Comparison of ENCODE assay signal across 38 cellular contexts in the genomic region with DNA sequence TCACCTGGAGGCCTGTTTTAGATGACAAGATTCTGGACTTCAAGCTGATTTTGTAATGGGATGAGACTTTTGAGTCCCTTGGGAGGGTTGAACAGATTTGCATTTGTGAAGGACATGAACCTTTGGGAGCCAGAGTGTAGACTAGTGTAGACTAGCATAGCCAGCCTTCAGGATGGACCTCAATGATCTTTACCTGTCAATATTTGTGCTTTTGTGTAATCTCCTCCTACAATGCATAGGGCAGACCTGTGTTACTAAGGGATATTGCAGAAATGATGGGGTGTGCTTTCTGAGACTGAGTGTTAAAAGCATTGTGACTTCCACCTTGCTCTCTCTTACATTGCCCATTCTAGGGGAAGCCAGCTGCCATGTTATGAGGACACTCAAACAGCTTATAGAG. TPM values are rescaled to one million over a fixed set of nuclear protein-coding genes. Genes with fewer than 3 reads are reported as not detected.
"Had no signal": no experiment of that assay in that cellular context is flagged by ENCODE, and none has a peak within 500 bp of the region (broad histone marks: within the 10 kb centered on the region; RNA-seq: fewer than 3 reads in every experiment).

No MANE protein-coding gene starts in this region.

- H3K36me3 Mint-ChIP-seq: activated CD4-positive, alpha-beta memory T cell treated with anti-CD3 and anti-CD28 coated beads for 36 hours; activated naive CD4-positive, alpha-beta T cell treated with anti-CD3 and anti-CD28 coated beads, Interleukin-2, amount 50 U/mL, for 24 hours; brain had no signal

- H3K9me3 ChIP-seq: ascending aorta had no signal

- H3K4me3 Mint-ChIP-seq: activated B cell treated with CpG ODN at 0.5 μM for 24 hours; activated CD4-positive, alpha-beta memory T cell treated with anti-CD3 and anti-CD28 coated beads for 36 hours; activated CD4-positive, alpha-beta T cell treated with anti-CD3 and anti-CD28 coated beads, Interleukin-2, amount 10 ng/mL, durations not matched to agents 24 days and 14 days; activated CD8-positive, alpha-beta T cell treated with anti-CD3 and anti-CD28 coated beads for 36 hours; activated naive CD4-positive, alpha-beta T cell treated with anti-CD3 and anti-CD28 coated beads, Interleukin-2, amount 10 ng/mL, durations not matched to agents 7 days and 5 days; activated naive CD4-positive, alpha-beta T cell treated with anti-CD3 and anti-CD28 coated beads, Interleukin-2, amount 50 U/mL, for 24 hours; activated naive CD8-positive, alpha-beta T cell; activated naive CD8-positive, alpha-beta T cell treated with anti-CD3 and anti-CD28 coated beads, Interleukin-2, amount 10 ng/mL, durations not matched to agents 7 days and 5 days; activated naive CD8-positive, alpha-beta T cell treated with anti-CD3 and anti-CD28 coated beads, Interleukin-2, amount 50 U/mL, for 24 hours; activated T-cell treated with anti-CD3 and anti-CD28 coated beads, Interleukin-2, amount 50 U/mL, for 4 hours; activated T-cell treated with anti-CD3 and anti-CD28 coated beads, Interleukin-2, amount 50 U/mL, for 72 hours; activated T-helper 1 cell treated with anti-CD3 and anti-CD28 coated beads, Interleukin-12 subunit alpha, Interleukin-12 subunit beta, Interleukin-2, Interleukin-4 antibody, amounts not matched to agents 30 ng/mL and 10 ng/mL and 1 ng/mL, durations not matched to agents 14 hours and 24 hours and 36 hours; activated T-helper 17 cell treated with anti-CD3 and anti-CD28 coated beads, Interleukin-2, amount 50 U/mL, for 72 hours; brain; central memory CD8-positive, alpha-beta T cell; T-helper 1 cell treated with Interleukin-12 subunit alpha and Interleukin-12 subunit beta and Interleukin-4 antibody, amounts not matched to agents 30 μg/mL and 1 μg/mL, for 36 hours; T-helper 2 cell treated with Interferon-gamma antibody and Interleukin-4, amounts not matched to agents 5 μg/mL and 100 μg/mL, for 36 hours had no signal

- H3K4me3 ChIP-seq: ascending aorta, cardiac muscle cell had no signal

- H3K36me3 ChIP-seq: ascending aorta, cardiac muscle cell had no signal

- ATAC-seq: activated CD8-positive, alpha-beta T cell treated with anti-CD3 and anti-CD28 coated beads for 36 hours; activated naive CD8-positive, alpha-beta T cell treated with anti-CD3 and anti-CD28 coated beads, Interleukin-2, amount 50 U/mL, for 24 hours; activated T-cell treated with anti-CD3 and anti-CD28 coated beads, Interleukin-2, amount 50 U/mL, for 4 hours; activated T-cell treated with anti-CD3 and anti-CD28 coated beads, Interleukin-2, amount 50 U/mL, for 72 hours; activated T-helper 17 cell treated with anti-CD3 and anti-CD28 coated beads, Interleukin-2, amount 50 U/mL, for 72 hours had no signal

- DNase-seq: activated B cell treated with CpG ODN at 0.5 μM for 24 hours; activated CD4-positive, alpha-beta memory T cell treated with anti-CD3 and anti-CD28 coated beads for 36 hours; activated CD4-positive, alpha-beta T cell treated with anti-CD3 and anti-CD28 coated beads for 4 hours; activated CD4-positive, alpha-beta T cell treated with anti-CD3 and anti-CD28 coated beads, Interleukin-2, amount 10 ng/mL, durations not matched to agents 24 days and 14 days; activated CD4-positive, alpha-beta T cell treated with anti-CD3 and anti-CD28 coated beads, Interleukin-2, amount 50 U/mL, for 1 hour; activated CD4-positive, alpha-beta T cell treated with anti-CD3 and anti-CD28 coated beads, Interleukin-2, amount 50 U/mL, for 4 hours; activated CD4-positive, CD25-positive, alpha-beta regulatory T cell treated with anti-CD3 and anti-CD28 coated beads, Interleukin-2, amount 50 U/mL, for 72 hours; activated CD8-positive, alpha-beta memory T cell treated with anti-CD3 and anti-CD28 coated beads, Interleukin-2, amount 50 U/mL, for 4 hours; activated CD8-positive, alpha-beta T cell treated with anti-CD3 and anti-CD28 coated beads for 36 hours; activated effector memory CD4-positive, alpha-beta T cell treated with anti-CD3 and anti-CD28 coated beads, Interleukin-2, amount 50 U/mL, for 16 hours; activated gamma-delta T cell treated with Interleukin-2 at 50 U/mL for 16 hours; activated naive CD4-positive, alpha-beta T cell; activated naive CD4-positive, alpha-beta T cell treated with anti-CD3 and anti-CD28 coated beads, Interleukin-2, amount 10 ng/mL, durations not matched to agents 7 days and 5 days; activated naive CD8-positive, alpha-beta T cell treated with anti-CD3 and anti-CD28 coated beads, Interleukin-2, amount 10 ng/mL, durations not matched to agents 7 days and 5 days; activated naive CD8-positive, alpha-beta T cell treated with anti-CD3 and anti-CD28 coated beads, Interleukin-2, amount 50 U/mL, for 24 hours; activated T-cell treated with anti-CD3 and anti-CD28 coated beads for 4 hours; activated T-cell treated with anti-CD3 and anti-CD28 coated beads, Interleukin-2, amount 50 U/mL, for 1 hour; activated T-cell treated with anti-CD3 and anti-CD28 coated beads, Interleukin-2, amount 50 U/mL, for 4 hours; activated T-cell treated with anti-CD3 and anti-CD28 coated beads, Interleukin-2, amount 50 U/mL, for 72 hours; amygdala; anterior cingulate cortex; caudate nucleus; cerebellar nuclear complex; T-helper 1 cell; T-helper 2 cell; T-helper 9 cell had no signal

- H3K4me1 ChIP-seq: ascending aorta had no signal

- H3K4me1 Mint-ChIP-seq: brain had no signal

- H3K9me3 Mint-ChIP-seq: activated B cell treated with CpG ODN at 0.5 μM for 24 hours; activated CD4-positive, alpha-beta memory T cell treated with anti-CD3 and anti-CD28 coated beads for 36 hours; activated CD8-positive, alpha-beta T cell treated with anti-CD3 and anti-CD28 coated beads for 36 hours; activated naive CD4-positive, alpha-beta T cell treated with anti-CD3 and anti-CD28 coated beads, Interleukin-2, amount 50 U/mL, for 24 hours; activated naive CD8-positive, alpha-beta T cell treated with anti-CD3 and anti-CD28 coated beads, Interleukin-2, amount 50 U/mL, for 24 hours; activated T-cell treated with anti-CD3 and anti-CD28 coated beads, Interleukin-2, amount 50 U/mL, for 4 hours; activated T-cell treated with anti-CD3 and anti-CD28 coated beads, Interleukin-2, amount 50 U/mL, for 72 hours; activated T-helper 17 cell treated with anti-CD3 and anti-CD28 coated beads, Interleukin-2, amount 50 U/mL, for 72 hours; central memory CD8-positive, alpha-beta T cell had no signal

- H3K27me3 ChIP-seq: ascending aorta, cardiac muscle cell had no signal

- H3K27ac ChIP-seq: ascending aorta, cardiac muscle cell, VCaP had no signal

- H3K27ac Mint-ChIP-seq: activated B cell treated with CpG ODN at 0.5 μM for 24 hours; activated CD4-positive, alpha-beta memory T cell treated with anti-CD3 and anti-CD28 coated beads for 36 hours; activated CD4-positive, alpha-beta T cell treated with anti-CD3 and anti-CD28 coated beads, Interleukin-2, amount 10 ng/mL, durations not matched to agents 24 days and 14 days; activated CD8-positive, alpha-beta T cell treated with anti-CD3 and anti-CD28 coated beads for 36 hours; activated naive CD4-positive, alpha-beta T cell treated with anti-CD3 and anti-CD28 coated beads, Interleukin-2, amount 10 ng/mL, durations not matched to agents 7 days and 5 days; activated naive CD4-positive, alpha-beta T cell treated with anti-CD3 and anti-CD28 coated beads, Interleukin-2, amount 50 U/mL, for 24 hours; activated naive CD8-positive, alpha-beta T cell; activated naive CD8-positive, alpha-beta T cell treated with anti-CD3 and anti-CD28 coated beads, Interleukin-2, amount 10 ng/mL, durations not matched to agents 7 days and 5 days; activated naive CD8-positive, alpha-beta T cell treated with anti-CD3 and anti-CD28 coated beads, Interleukin-2, amount 50 U/mL, for 24 hours; activated T-cell treated with anti-CD3 and anti-CD28 coated beads, Interleukin-2, amount 50 U/mL, for 72 hours; activated T-helper 1 cell treated with anti-CD3 and anti-CD28 coated beads, Interleukin-12 subunit alpha, Interleukin-12 subunit beta, Interleukin-2, Interleukin-4 antibody, amounts not matched to agents 30 ng/mL and 10 ng/mL and 1 ng/mL, durations not matched to agents 14 hours and 24 hours and 36 hours; activated T-helper 17 cell treated with anti-CD3 and anti-CD28 coated beads, Interleukin-2, amount 50 U/mL, for 72 hours; brain; T-helper 1 cell treated with Interleukin-12 subunit alpha and Interleukin-12 subunit beta and Interleukin-4 antibody, amounts not matched to agents 30 μg/mL and 1 μg/mL, for 36 hours; T-helper 2 cell treated with Interferon-gamma antibody and Interleukin-4, amounts not matched to agents 5 μg/mL and 100 μg/mL, for 36 hours had no signal

- H3K27me3 Mint-ChIP-seq: activated B cell treated with CpG ODN at 0.5 μM for 24 hours; activated naive CD4-positive, alpha-beta T cell treated with anti-CD3 and anti-CD28 coated beads, Interleukin-2, amount 50 U/mL, for 24 hours; activated T-helper 17 cell treated with anti-CD3 and anti-CD28 coated beads, Interleukin-2, amount 50 U/mL, for 72 hours had no signal

RNA-seq across cellular contexts. Expression of a gene that starts 21.4 kb away (rescaled TPM):
- total RNA-seq: bronchial epithelial cell had no signal

RNA-seq across cellular contexts. Expression of a gene that starts 46.4 kb away (rescaled TPM):
- total RNA-seq: activated CD4-positive, alpha-beta T cell treated with anti-CD3 and anti-CD28 coated beads, Interleukin-2, amount 10 ng/mL, durations not matched to agents 24 days and 14 days; activated T-helper 1 cell treated with anti-CD3 and anti-CD28 coated beads, Interleukin-12 subunit alpha, Interleukin-12 subunit beta, Interleukin-2, Interleukin-4 antibody, amounts not matched to agents 30 ng/mL and 10 ng/mL and 1 ng/mL, durations not matched to agents 14 hours and 24 hours and 36 hours had no signal
